ENCODE assay signal across 18 cellular contexts in genomic region chr1:51753969-51754368, GRCh38.
A peak's percentile ranks its signal among the peaks of the same experiment; 100 is the strongest.
DNase-seq lines count a peak whose midpoint lies in the region; ATAC-seq and TF ChIP-seq lines count a peak whose summit lies in the region.
"Had no signal": no experiment of that assay in that cellular context is flagged by ENCODE, and none has a peak within 500 bp of the region (broad histone marks: within the 10 kb centered on the region; RNA-seq: fewer than 3 reads in every experiment).

No MANE protein-coding gene starts in this region.

- H3K9me3 ChIP-seq in DND-41 (ENCODE audit: insufficient read depth, low read length, severe bottlenecking) (no peaks in the 10 kb centered on the region), endodermal cell (ENCODE audit: control insufficient read depth, low read length) (peaks cover 12% of the 10 kb centered on the region)
- H3K9me3 ChIP-seq: SJCRH30 had no signal

- no peak overlapping the region for H3K4me3 Mint-ChIP-seq in activated CD8-positive, alpha-beta T cell treated with anti-CD3 and anti-CD28 coated beads for 36 hours
- H3K4me3 Mint-ChIP-seq in activated CD8-positive, alpha-beta T cell treated with anti-CD3 and anti-CD28 coated beads, Interleukin-2, amount 10 ng/mL, durations not matched to agents 7 days and 5 days, result no peak overlapping the region
- H3K4me3 Mint-ChIP-seq in endodermal cell, result no peak overlapping the region
- H3K4me3 Mint-ChIP-seq: CD14-positive monocyte had no signal

- ATAC-seq in activated CD8-positive, alpha-beta T cell treated with anti-CD3 and anti-CD28 coated beads for 36 hours, result no peak
- no peak for ATAC-seq in activated CD8-positive, alpha-beta T cell treated with anti-CD3 and anti-CD28 coated beads, Interleukin-2, amount 10 ng/mL, durations not matched to agents 7 days and 5 days
- ATAC-seq in DND-41 (ENCODE audit: insufficient read depth, low read depth), result peak; percentile 84

- H4K20me1 ChIP-seq in DND-41 (ENCODE audit: insufficient read depth, low read length), result no peaks in the 10 kb centered on the region

- H3K9me3 Mint-ChIP-seq in activated CD8-positive, alpha-beta T cell treated with anti-CD3 and anti-CD28 coated beads for 36 hours, result peaks cover 4% of the 10 kb centered on the region
- H3K9me3 Mint-ChIP-seq in activated CD8-positive, alpha-beta T cell treated with anti-CD3 and anti-CD28 coated beads, Interleukin-2, amount 10 ng/mL, durations not matched to agents 7 days and 5 days (ENCODE audit: insufficient read depth), result peaks cover 4% of the 10 kb centered on the region
- peaks cover 6% of the 10 kb centered on the region for H3K9me3 Mint-ChIP-seq in endodermal cell

- no peaks in the 10 kb centered on the region for H3K4me1 ChIP-seq in DND-41 (ENCODE audit: insufficient read depth, low read length)
- no peaks in the 10 kb centered on the region for H3K4me1 ChIP-seq in endodermal cell (ENCODE audit: control insufficient read depth, insufficient read depth, low read length)
- H3K4me1 ChIP-seq: SJCRH30 had no signal

- POLR2A ChIA-PET in activated CD8-positive, alpha-beta T cell treated with anti-CD3 and anti-CD28 coated beads for 36 hours (lab: Charles Lee), result interaction anchor here (1.0 kb wide), 1 partner anchor 13 kb away, joined by 3 read pairs; no protein-coding TSS in a partner anchor
- POLR2A ChIA-PET in activated CD8-positive, alpha-beta T cell treated with anti-CD3 and anti-CD28 coated beads, Interleukin-2, amount 10 ng/mL, durations not matched to agents 7 days and 5 days (lab: Charles Lee), result interaction anchor here (0.8 to 1.0 kb wide), 2 partner anchors 16 to 329 kb away, joined by 3 read pairs; no protein-coding TSS in a partner anchor

- no peaks in the 10 kb centered on the region for H3K27me3 Mint-ChIP-seq in activated CD8-positive, alpha-beta T cell treated with anti-CD3 and anti-CD28 coated beads for 36 hours
- H3K27me3 Mint-ChIP-seq in activated CD8-positive, alpha-beta T cell treated with anti-CD3 and anti-CD28 coated beads, Interleukin-2, amount 10 ng/mL, durations not matched to agents 7 days and 5 days (ENCODE audit: low read depth), result no peaks in the 10 kb centered on the region
- no peaks in the 10 kb centered on the region for H3K27me3 Mint-ChIP-seq in endodermal cell (ENCODE audit: insufficient read depth)

- H3K27ac ChIP-seq in DND-41 (ENCODE audit: low read length) (no peak overlapping the region), endodermal cell (ENCODE audit: low read depth, low read length) (no peak overlapping the region)
- H3K27ac ChIP-seq: GM23248, SJCRH30 had no signal

- no peak overlapping the region for H3K4me2 ChIP-seq in DND-41 (ENCODE audit: insufficient read depth, low read length)

- peak; percentile 13 for DNase-seq in activated CD8-positive, alpha-beta T cell treated with anti-CD3 and anti-CD28 coated beads for 36 hours
- DNase-seq in activated CD8-positive, alpha-beta T cell treated with anti-CD3 and anti-CD28 coated beads, Interleukin-2, amount 10 ng/mL, durations not matched to agents 7 days and 5 days, result no peak
- DNase-seq in DND-41 (no peak), M059J (ENCODE audit: low read depth) (peak; percentile 19), endodermal cell (no peak), NCI-H1436 (lab: John Stamatoyannopoulos, UW) (no peak), H7 (no peak), DMS 273 (lab: John Stamatoyannopoulos, UW; ENCODE audit: unreplicated experiment) (no peak)
- DNase-seq: 8988T, DMS79 treated with DMSO at 0.1 percent for 48 hours, GM23248, KG1, NCI-H1436 treated with DMSO at 0.1 percent for 48 hours, NCI-H2029, NCI-H2171, NCI-H526, SJCRH30 had no signal

- H3K27me3 ChIP-seq in DND-41 (ENCODE audit: insufficient read depth, low read length, poor library complexity), result no peaks in the 10 kb centered on the region
- no peaks in the 10 kb centered on the region for H3K27me3 ChIP-seq in endodermal cell (ENCODE audit: control insufficient read depth, insufficient read depth, low read length, poor library complexity, severe bottlenecking)
- H3K27me3 ChIP-seq in H7 (ENCODE audit: control insufficient read depth, insufficient read depth, low read length), result no peaks in the 10 kb centered on the region
- H3K27me3 ChIP-seq: SJCRH30 had no signal

- intact Hi-C loops in activated CD8-positive, alpha-beta T cell treated with anti-CD3 and anti-CD28 coated beads for 36 hours (cut with micrococcal nuclease), result no loop called here

- 0 out of 2 replicates have a peak, but pooled peaks cover 4% of the 10 kb centered on the region for H3K36me3 ChIP-seq in DND-41 (ENCODE audit: insufficient read depth, low read length)
- peaks cover 37% of the 10 kb centered on the region for H3K36me3 ChIP-seq in endodermal cell (ENCODE audit: control insufficient read depth, insufficient read depth, low read length)
- peaks cover 3% of the 10 kb centered on the region for H3K36me3 ChIP-seq in H7 (replicated peaks; ENCODE audit: control insufficient read depth, insufficient read depth, low read length)

- H3K9ac ChIP-seq in DND-41 (ENCODE audit: low read depth, low read length), result no peak overlapping the region
- no peak overlapping the region for H3K9ac ChIP-seq in endodermal cell (ENCODE audit: extremely low read depth, low read length, poor library complexity, severe bottlenecking)
- H3K9ac ChIP-seq: GM23248 had no signal

- H3K4me3 ChIP-seq in DND-41 (ENCODE audit: low read depth in 1 of 2, low read length in 2 of 2) (no peak overlapping the region), endodermal cell (ENCODE audit: low read length) (peak overlapping the region; percentile 38), H7 (ENCODE audit: insufficient read depth, low read depth, low read length) (no peak overlapping the region)
- H3K4me3 ChIP-seq: GM23248, SJCRH30 had no signal

- no peak overlapping the region for H2AFZ ChIP-seq in DND-41 (ENCODE audit: low read depth, low read length)
- H2AFZ ChIP-seq: GM23248 had no signal

- H3K27ac Mint-ChIP-seq in activated CD8-positive, alpha-beta T cell treated with anti-CD3 and anti-CD28 coated beads for 36 hours, result no peak overlapping the region
- no peak overlapping the region for H3K27ac Mint-ChIP-seq in activated CD8-positive, alpha-beta T cell treated with anti-CD3 and anti-CD28 coated beads, Interleukin-2, amount 10 ng/mL, durations not matched to agents 7 days and 5 days
- H3K27ac Mint-ChIP-seq in endodermal cell, result peak overlapping the region; percentile 59

- CTCF ChIA-PET in activated CD8-positive, alpha-beta T cell treated with anti-CD3 and anti-CD28 coated beads for 36 hours (lab: Charles Lee), result interaction anchor here (1.0 kb wide), 1 partner anchor 15 kb away, joined by 4 read pairs; no protein-coding TSS in a partner anchor
- CTCF ChIA-PET in activated CD8-positive, alpha-beta T cell treated with anti-CD3 and anti-CD28 coated beads, Interleukin-2, amount 10 ng/mL, durations not matched to agents 7 days and 5 days (lab: Charles Lee), result interaction anchor here (1.0 to 2.5 kb wide), 3 partner anchors 10 to 23 kb away, joined by 3 to 5 read pairs (median 3); no protein-coding TSS in a partner anchor

- H3K79me2 ChIP-seq in DND-41 (ENCODE audit: insufficient read depth, low read length), result no peaks in the 10 kb centered on the region

- peaks cover 20% of the 10 kb centered on the region for H3K36me3 Mint-ChIP-seq in activated CD8-positive, alpha-beta T cell treated with anti-CD3 and anti-CD28 coated beads for 36 hours (ENCODE audit: low read depth)
- H3K36me3 Mint-ChIP-seq in activated CD8-positive, alpha-beta T cell treated with anti-CD3 and anti-CD28 coated beads, Interleukin-2, amount 10 ng/mL, durations not matched to agents 7 days and 5 days (ENCODE audit: low read depth), result peaks cover 21% of the 10 kb centered on the region
- peaks cover 38% of the 10 kb centered on the region for H3K36me3 Mint-ChIP-seq in endodermal cell (ENCODE audit: low read depth)

- peaks cover 5% of the 10 kb centered on the region for H3K4me1 Mint-ChIP-seq in activated CD8-positive, alpha-beta T cell treated with anti-CD3 and anti-CD28 coated beads for 36 hours (ENCODE audit: low read depth)
- H3K4me1 Mint-ChIP-seq in activated CD8-positive, alpha-beta T cell treated with anti-CD3 and anti-CD28 coated beads, Interleukin-2, amount 10 ng/mL, durations not matched to agents 7 days and 5 days (ENCODE audit: low read depth), result peaks cover 10% of the 10 kb centered on the region
- H3K4me1 Mint-ChIP-seq in endodermal cell, result peaks cover 12% of the 10 kb centered on the region
- H3K4me1 Mint-ChIP-seq: CD14-positive monocyte had no signal

- TF ChIP-seq CTCF in activated CD8-positive, alpha-beta T cell treated with anti-CD3 and anti-CD28 coated beads for 36 hours (IDR thresholded peaks at IDR 0.05), result no peak
- TF ChIP-seq CTCF in DND-41 (IDR thresholded peaks at IDR 0.05; ENCODE audit: borderline replicate concordance, extremely low read depth, low read length, poor library complexity, severe bottlenecking) (no peak), endodermal cell (conservative IDR thresholded peaks at IDR 0.05) (no peak)

Comparison
In these comparisons a context has a peak if more than half of its experiments do, and no peak if none do; other contexts are left out.
1. DNase-seq: peak in activated CD8-positive, alpha-beta T cell treated with anti-CD3 and anti-CD28 coated beads for 36 hours (single experiment) and M059J (single experiment); none in activated CD8-positive, alpha-beta T cell treated with anti-CD3 and anti-CD28 coated beads, Interleukin-2, amount 10 ng/mL, durations not matched to agents 7 days and 5 days (single experiment), DND-41 (single experiment), endodermal cell (single experiment), NCI-H1436 (single experiment), H7 (single experiment) and DMS 273 (single experiment).